ENCODE assay signal across 23 cellular contexts in genomic region chrX:29196501-29196900, GRCh38.
DNase-seq lines count a peak whose midpoint lies in the region; ATAC-seq and TF ChIP-seq lines count a peak whose summit lies in the region.
"Had no signal": no experiment of that assay in that cellular context is flagged by ENCODE, and none has a peak within 500 bp of the region (broad histone marks: within the 10 kb centered on the region; RNA-seq: fewer than 3 reads in every experiment).

No MANE protein-coding gene starts in this region.

- H2BK15ac ChIP-seq in mesendoderm (replicated peaks; ENCODE audit: low read depth), result no peak overlapping the region

- no peaks in the 10 kb centered on the region for H3K9me3 ChIP-seq in endodermal cell (ENCODE audit: control insufficient read depth, low read length)
- H3K9me3 ChIP-seq in neural progenitor cell (ENCODE audit: low read depth), result peaks cover 3% of the 10 kb centered on the region
- H3K9me3 ChIP-seq: BE2C, BLaER1 had no signal

- H2BK120ac ChIP-seq in mesendoderm (ENCODE audit: low read depth, low read length), result no peak overlapping the region

- peaks cover 2% of the 10 kb centered on the region for H3F3A ChIP-seq in neural progenitor cell (ENCODE audit: low read depth)

- H3K4me1 Mint-ChIP-seq in endodermal cell, result peaks cover 23% of the 10 kb centered on the region
- no peaks in the 10 kb centered on the region for H3K4me1 Mint-ChIP-seq in neural progenitor cell
- H3K4me1 Mint-ChIP-seq in natural killer cell, result no peaks in the 10 kb centered on the region
- H3K4me1 Mint-ChIP-seq: CD14-positive monocyte; CD4-positive, alpha-beta memory T cell; CD4-positive, CD25-positive, alpha-beta regulatory T cell; CD8-positive, alpha-beta memory T cell had no signal

- H4K20me1 ChIP-seq in neural progenitor cell (ENCODE audit: low read depth), result no peaks in the 10 kb centered on the region
- H4K20me1 ChIP-seq: BLaER1 had no signal

- H3K4me2 ChIP-seq in mesendoderm (ENCODE audit: low read length) (no peak overlapping the region), neural progenitor cell (no peak overlapping the region)
- H3K4me2 ChIP-seq: BLaER1 had no signal

- no peak overlapping the region for H4K8ac ChIP-seq in mesendoderm (ENCODE audit: low read depth, low read length)

- H3K36me3 Mint-ChIP-seq in endodermal cell (ENCODE audit: low read depth) (no peaks in the 10 kb centered on the region), neural progenitor cell (no peaks in the 10 kb centered on the region), natural killer cell (no peaks in the 10 kb centered on the region)
- H3K36me3 Mint-ChIP-seq: CD14-positive monocyte; CD4-positive, alpha-beta memory T cell; CD4-positive, CD25-positive, alpha-beta regulatory T cell; CD8-positive, alpha-beta memory T cell had no signal

- no peak overlapping the region for H3K4ac ChIP-seq in mesendoderm (ENCODE audit: low read depth, low read length)

- no peak overlapping the region for H3K27ac Mint-ChIP-seq in endodermal cell
- H3K27ac Mint-ChIP-seq in neural progenitor cell, result no peak overlapping the region
- H3K27ac Mint-ChIP-seq in natural killer cell, result no peak overlapping the region
- H3K27ac Mint-ChIP-seq: CD14-positive monocyte; CD4-positive, alpha-beta memory T cell; CD4-positive, CD25-positive, alpha-beta regulatory T cell; CD8-positive, alpha-beta memory T cell had no signal

- H3K79me2 ChIP-seq in mesendoderm (ENCODE audit: control insufficient read depth, insufficient read depth, low read length) (no peaks in the 10 kb centered on the region), neural progenitor cell (ENCODE audit: low read depth) (no peaks in the 10 kb centered on the region)

- no peak overlapping the region for H4K5ac ChIP-seq in mesendoderm (ENCODE audit: low read length)

- H3K36me3 ChIP-seq in endodermal cell (ENCODE audit: control insufficient read depth, insufficient read depth, low read length), result no peaks in the 10 kb centered on the region
- no peaks in the 10 kb centered on the region for H3K36me3 ChIP-seq in mesendoderm (ENCODE audit: control insufficient read depth, insufficient read depth, low read length)
- no peaks in the 10 kb centered on the region for H3K36me3 ChIP-seq in neural progenitor cell
- H3K36me3 ChIP-seq: BE2C, BLaER1 had no signal

- H3K79me1 ChIP-seq in mesendoderm (ENCODE audit: low read length), result no peaks in the 10 kb centered on the region

- H3K56ac ChIP-seq in mesendoderm (ENCODE audit: low read length), result no peak overlapping the region

- H3K27me3 Mint-ChIP-seq in endodermal cell (ENCODE audit: insufficient read depth), result peaks cover 3% of the 10 kb centered on the region
- H3K27me3 Mint-ChIP-seq in neural progenitor cell (ENCODE audit: insufficient read depth, low read depth), result peaks cover 2% of the 10 kb centered on the region
- H3K27me3 Mint-ChIP-seq in natural killer cell (ENCODE audit: low read depth in 2 of 2), result no peaks in the 10 kb centered on the region
- H3K27me3 Mint-ChIP-seq: CD4-positive, alpha-beta memory T cell; CD4-positive, CD25-positive, alpha-beta regulatory T cell had no signal

- H3K27me3 ChIP-seq in endodermal cell (ENCODE audit: control insufficient read depth, insufficient read depth, low read length, poor library complexity, severe bottlenecking) (no peaks in the 10 kb centered on the region), mesendoderm (ENCODE audit: insufficient read depth, low read length, poor library complexity) (no peaks in the 10 kb centered on the region), neural progenitor cell (no peaks in the 10 kb centered on the region)
- H3K27me3 ChIP-seq: BE2C, BLaER1 had no signal

- H3K4me1 ChIP-seq in endodermal cell (ENCODE audit: control insufficient read depth, insufficient read depth, low read length) (no peaks in the 10 kb centered on the region), mesendoderm (ENCODE audit: control insufficient read depth, low read depth, low read length) (no peaks in the 10 kb centered on the region), neural progenitor cell (no peaks in the 10 kb centered on the region)
- H3K4me1 ChIP-seq: BE2C, BLaER1 had no signal

- peak; percentile 61 for DNase-seq in endodermal cell
- DNase-seq in mesendoderm, result peak; percentile 73
- DNase-seq in neural progenitor cell (ENCODE audit: low spot score), result peak; percentile 11
- no peak for DNase-seq in inferior parietal cortex (ENCODE audit: extremely low spot score)
- DNase-seq in HPDE6-E6E7 (ENCODE audit: extremely low spot score), result no peak
- DNase-seq in natural killer cell, result no peak
- DNase-seq: 8988T; ACHN; BE2C; C1 segment of cervical spinal cord; CD4-positive, alpha-beta memory T cell; CD4-positive, CD25-positive, alpha-beta regulatory T cell; CD8-positive, alpha-beta memory T cell; COR-L47; DMS 273 treated with DMSO at 0.1 percent for 48 hours; DMS153; DMS53; DMS79; DND-41; EL; GF-D8 had no signal

- no peak overlapping the region for H3K27ac ChIP-seq in endodermal cell (ENCODE audit: low read depth, low read length)
- H3K27ac ChIP-seq in mesendoderm (ENCODE audit: low read depth, low read length), result no peak overlapping the region
- H3K27ac ChIP-seq in neural progenitor cell, result no peak overlapping the region
- H3K27ac ChIP-seq: BLaER1 had no signal

- H2BK5ac ChIP-seq in mesendoderm (ENCODE audit: low read length), result no peak overlapping the region

- TF ChIP-seq CTCF in endodermal cell (conservative IDR thresholded peaks at IDR 0.05) (no peak), neural progenitor cell (IDR thresholded peaks at IDR 0.05) (no peak), natural killer cell (IDR thresholded peaks at IDR 0.05) (no peak)

- H3K18ac ChIP-seq in mesendoderm (ENCODE audit: low read length), result no peak overlapping the region

- intact Hi-C loops in natural killer cell (cut with micrococcal nuclease), result no loop called here

- H3K4me3 ChIP-seq in endodermal cell (ENCODE audit: low read length), result no peak overlapping the region
- no peak overlapping the region for H3K4me3 ChIP-seq in mesendoderm (ENCODE audit: low read length)
- no peak overlapping the region for H3K4me3 ChIP-seq in neural progenitor cell
- H3K4me3 ChIP-seq: BLaER1 had no signal

- no peak overlapping the region for H3K4me3 Mint-ChIP-seq in endodermal cell
- no peak overlapping the region for H3K4me3 Mint-ChIP-seq in neural progenitor cell
- no peak overlapping the region for H3K4me3 Mint-ChIP-seq in natural killer cell
- H3K4me3 Mint-ChIP-seq: CD14-positive monocyte; CD4-positive, alpha-beta memory T cell; CD4-positive, CD25-positive, alpha-beta regulatory T cell; CD8-positive, alpha-beta memory T cell had no signal

- H3K9ac ChIP-seq in endodermal cell (ENCODE audit: extremely low read depth, low read length, poor library complexity, severe bottlenecking) (no peak overlapping the region), mesendoderm (ENCODE audit: low read length) (no peak overlapping the region), neural progenitor cell (no peak overlapping the region)
- H3K9ac ChIP-seq: BLaER1 had no signal

- no peak overlapping the region for H2AFZ ChIP-seq in neural progenitor cell (replicated peaks)

- ATAC-seq in natural killer cell, result no peak

- H3K23ac ChIP-seq in mesendoderm (ENCODE audit: low read length), result no peak overlapping the region

- H2AK5ac ChIP-seq in mesendoderm (ENCODE audit: low read length), result no peak overlapping the region

- no peaks in the 10 kb centered on the region for H3K9me3 Mint-ChIP-seq in endodermal cell
- H3K9me3 Mint-ChIP-seq in neural progenitor cell, result no peaks in the 10 kb centered on the region
- peaks cover 0 to 2% of the 10 kb centered on the region in 2 donors for H3K9me3 Mint-ChIP-seq in natural killer cell
- H3K9me3 Mint-ChIP-seq: CD14-positive monocyte had no signal

Comparison
In these comparisons a context has a peak if more than half of its experiments do, and no peak if none do; other contexts are left out.
1. DNase-seq: peak in endodermal cell (single experiment), mesendoderm (single experiment) and neural progenitor cell (single experiment); none in inferior parietal cortex (single experiment), HPDE6-E6E7 (single experiment) and natural killer cell (single experiment).